18 cellular contexts compared by ENCODE assay signal in the genomic region with DNA sequence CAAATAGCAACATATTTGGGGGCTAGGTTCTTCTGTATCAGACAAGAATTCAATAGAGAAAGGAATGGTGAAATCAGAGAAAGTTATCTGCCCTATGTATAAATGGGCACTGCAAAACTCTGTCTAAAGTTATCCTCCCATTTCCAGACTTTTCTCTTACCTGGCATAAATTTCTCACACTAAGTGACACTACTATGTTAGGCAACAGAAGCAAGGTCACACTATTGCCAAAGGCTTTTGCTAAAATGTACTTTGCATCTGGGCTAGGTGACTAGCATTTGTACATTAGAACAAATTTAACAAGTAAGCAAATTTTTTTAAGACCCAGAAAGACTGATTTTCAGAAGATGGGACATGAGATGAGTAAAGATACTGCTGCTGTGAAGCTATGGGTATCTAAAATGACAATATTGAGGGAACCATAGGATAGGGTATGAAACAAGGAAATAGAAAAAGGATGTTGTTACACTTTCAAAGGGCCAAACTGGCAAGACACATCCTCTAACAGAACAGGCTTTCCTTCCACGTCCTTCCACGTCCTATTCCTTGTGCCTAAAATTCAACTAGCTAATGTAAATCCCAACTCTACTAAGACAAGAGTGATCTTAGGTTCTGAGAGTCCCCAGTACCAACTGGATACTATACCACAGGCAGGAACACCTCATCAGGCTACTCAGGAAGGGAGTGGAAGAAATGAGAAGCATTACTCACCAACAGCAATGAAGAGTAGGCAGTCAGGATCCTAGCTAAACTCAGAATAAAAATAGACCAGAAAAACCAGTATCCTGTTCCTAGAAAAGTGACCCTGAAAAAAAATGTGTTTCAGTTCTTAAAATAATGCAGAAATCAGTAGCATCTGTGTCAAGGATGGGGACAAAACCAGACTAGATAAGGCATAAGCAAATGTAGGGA. TPM values are rescaled to one million over a fixed set of nuclear protein-coding genes. Genes with fewer than 3 reads are reported as not detected.
A peak's percentile ranks its signal among the peaks of the same experiment; 100 is the strongest.
DNase-seq lines count a peak whose midpoint lies in the region; ATAC-seq and TF ChIP-seq lines count a peak whose summit lies in the region.
"Had no signal": no experiment of that assay in that cellular context is flagged by ENCODE, and none has a peak within 500 bp of the region (broad histone marks: within the 10 kb centered on the region; RNA-seq: fewer than 3 reads in every experiment).

No MANE protein-coding gene starts in this region.

- H3K9me3 ChIP-seq in right lobe of liver = no peaks in the 10 kb centered on the region
- H3K9me3 ChIP-seq in upper lobe of right lung = no peaks in the 10 kb centered on the region
- H3K9me3 ChIP-seq: ascending aorta, BE2C, HAP-1 had no signal

- H3K4me1 ChIP-seq in right lobe of liver (peaks cover 0 to 17% (median 8%) of the 10 kb centered on the region in 4 donors), upper lobe of right lung (no peaks in the 10 kb centered on the region)
- H3K4me1 ChIP-seq: ascending aorta, BE2C, HAP-1, SJCRH30 had no signal

- WGBS in right lobe of liver (ENCODE audit: insufficient coverage, low coverage, low lambda C conversion rate, missing lambda C conversion rate) = 9% methylated on average over 2 of the region's 2 CpGs

- ATAC-seq in right lobe of liver (peak; percentile 93 to 97 (median 94)), HG03439 (IDR thresholded peaks at IDR 0.05; ENCODE audit: unreplicated experiment) (no peak), upper lobe of right lung (no peak)

- DNase-seq in EL (peak; percentile 9), MV-4-11 (lab: John Stamatoyannopoulos, UW) (peak; percentile 91), choroid plexus epithelial cell (ENCODE audit: low read depth) (peak; percentile 18), right lobe of liver (peak in 1 of 3 donors; percentile 49), SHP77 treated with DMSO at 0.1 percent for 48 hours (lab: John Stamatoyannopoulos, UW) (no peak), upper lobe of right lung (no peak), epidermal melanocyte (ENCODE audit: insufficient read length, low spot score) (no peak)
- DNase-seq: activated CD8-positive, alpha-beta memory T cell treated with anti-CD3 and anti-CD28 coated beads for 24 hours; activated effector memory CD4-positive, alpha-beta T cell treated with Interleukin-2 at 50 U/mL for 16 hours; BE2C; DMS79; SJCRH30 had no signal

- TF ChIP-seq CTCF in choroid plexus epithelial cell (conservative IDR thresholded peaks at IDR 0.05; ENCODE audit: low read depth, low read length) (no peak), right lobe of liver (IDR thresholded peaks at IDR 0.05) (no peak), upper lobe of right lung (IDR thresholded peaks at IDR 0.05) (no peak)

- intact Hi-C loops in right lobe of liver (cut with DNase I) = no loop called here
- intact Hi-C loops in upper lobe of right lung (cut with DNase I) = no loop called here

- no peak overlapping the region for H3K4me3 ChIP-seq in choroid plexus epithelial cell (ENCODE audit: low read depth, low read length)
- no peak overlapping the region for H3K4me3 ChIP-seq in right lobe of liver
- H3K4me3 ChIP-seq in upper lobe of right lung = no peak overlapping the region
- H3K4me3 ChIP-seq: ascending aorta, HAP-1, SJCRH30, skin epidermis had no signal

- H3K27me3 ChIP-seq in right lobe of liver = no peaks in the 10 kb centered on the region
- H3K27me3 ChIP-seq in upper lobe of right lung = peaks cover 4% of the 10 kb centered on the region
- H3K27me3 ChIP-seq: ascending aorta, BE2C, SJCRH30 had no signal

- H3K36me3 ChIP-seq in right lobe of liver (no peaks in the 10 kb centered on the region), upper lobe of right lung (no peaks in the 10 kb centered on the region)
- H3K36me3 ChIP-seq: ascending aorta, BE2C, HAP-1, SJCRH30 had no signal

- H3K27ac ChIP-seq in right lobe of liver (peak overlapping the region in 2 of 3 donors; percentile 83 to 84), upper lobe of right lung (no peak overlapping the region)
- H3K27ac ChIP-seq: ascending aorta, SJCRH30, skin epidermis had no signal

- TF ChIP-seq POLR2A in right lobe of liver (IDR thresholded peaks at IDR 0.05) = no peak

RNA-seq across cellular contexts. Expression of a gene that starts 22.6 kb away (rescaled TPM):
- total RNA-seq in right lobe of liver (under 1 TPM in 4 of 6 experiments, not detected in 2; 0.29 to 0.53 (median 0.44) TPM), upper lobe of right lung (not detected)
- total RNA-seq: ascending aorta, dermis microvascular lymphatic vessel endothelial cell, frontal cortex, SJCRH30 had no signal

Comparison
In these comparisons a context has a peak if more than half of its experiments do, and no peak if none do; other contexts are left out.
1. DNase-seq: peak in EL (single experiment), MV-4-11 (single experiment) and choroid plexus epithelial cell (single experiment); none in SHP77 treated with DMSO at 0.1 percent for 48 hours (single experiment), upper lobe of right lung (single experiment) and epidermal melanocyte (single experiment).
2. ATAC-seq: peak in right lobe of liver (4 of 4); none in HG03439 (single experiment) and upper lobe of right lung (single experiment).